In genomic region chr17:7356779-7357178, GRCh38 we compare ENCODE assay signal across 1 cellular context.
TF ChIP-seq lines count a peak whose summit lies in the region.

No MANE protein-coding gene starts in this region.

TF ChIP-seq in GM23338, 12 proteins besides CTCF, POLR2A, EP300 and RAD21:
- TF ChIP-seq POLR2AphosphoS5 (IDR thresholded peaks at IDR 0.05; ENCODE audit: low read depth): no peak
- TF ChIP-seq EZH2phosphoT487 (IDR thresholded peaks at IDR 0.05; ENCODE audit: unreplicated experiment): no peak
- no peak for TF ChIP-seq EZH2 (IDR thresholded peaks at IDR 0.05; ENCODE audit: low read depth, unreplicated experiment)
- TF ChIP-seq CREB1 (CRISPR knock-in tag; IDR thresholded peaks at IDR 0.05; ENCODE audit: low read depth): no peak
- no peak for TF ChIP-seq NANOG (IDR thresholded peaks at IDR 0.05; ENCODE audit: borderline replicate concordance)
- no peak for TF ChIP-seq STAT1 (IDR thresholded peaks at IDR 0.05; ENCODE audit: unreplicated experiment)
- no peak for TF ChIP-seq ETS1 (IDR thresholded peaks at IDR 0.05)
- no peak for TF ChIP-seq REST (IDR thresholded peaks at IDR 0.05; ENCODE audit: unreplicated experiment)
- no peak for TF ChIP-seq ZNF462 (CRISPR knock-in tag; IDR thresholded peaks at IDR 0.05)
- TF ChIP-seq JUNB (IDR thresholded peaks at IDR 0.05; ENCODE audit: unreplicated experiment): no peak
- no peak for TF ChIP-seq ZNF114 (CRISPR knock-in tag; IDR thresholded peaks at IDR 0.05)
- no peak for TF ChIP-seq ZNF331 (CRISPR knock-in tag; IDR thresholded peaks at IDR 0.05; ENCODE audit: low read depth)
TF ChIP-seq in GM23338: peak in this region for 0.
